In the genomic region with DNA sequence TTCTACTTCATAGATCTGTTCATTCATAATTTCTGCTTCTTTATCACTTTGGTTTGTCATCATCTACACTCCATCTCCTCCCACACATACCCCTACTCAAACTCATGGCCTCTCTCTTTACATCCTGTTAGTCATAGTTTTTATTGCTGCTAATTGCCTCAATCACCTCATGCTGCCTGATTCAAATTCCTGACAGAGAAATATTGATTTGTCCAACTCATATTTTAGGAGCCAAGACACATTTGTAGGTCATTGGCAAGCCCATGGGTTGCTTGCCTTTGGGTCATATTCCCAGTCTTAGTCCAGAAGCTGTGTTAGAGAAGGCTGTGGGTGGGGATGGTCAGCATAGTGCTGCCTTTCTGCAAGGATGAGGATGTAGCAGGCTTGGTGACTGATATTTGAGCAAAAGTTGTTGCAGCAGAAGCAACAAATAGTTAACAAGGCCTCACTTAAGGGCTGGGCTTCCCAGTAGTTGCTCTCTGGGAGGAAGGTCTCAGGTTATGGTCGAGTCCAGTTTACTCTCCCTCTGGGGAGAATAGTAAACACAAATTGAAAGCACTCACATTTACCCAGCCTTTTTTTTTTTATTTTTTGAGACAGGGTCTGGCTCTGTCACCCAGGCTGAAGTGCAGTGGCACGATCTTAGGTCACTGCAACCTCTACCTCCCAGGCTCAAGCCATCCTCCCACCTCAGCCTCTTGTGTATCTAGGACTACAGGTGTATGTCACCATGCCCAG, we compare ENCODE assay signal across 1 cellular context.
TF ChIP-seq lines count a peak whose summit lies in the region.

No MANE protein-coding gene starts in this region.

TF ChIP-seq in K562, 482 proteins besides CTCF, POLR2A, EP300 and RAD21 (continued from another document):
- TF ChIP-seq, protein P1, sequence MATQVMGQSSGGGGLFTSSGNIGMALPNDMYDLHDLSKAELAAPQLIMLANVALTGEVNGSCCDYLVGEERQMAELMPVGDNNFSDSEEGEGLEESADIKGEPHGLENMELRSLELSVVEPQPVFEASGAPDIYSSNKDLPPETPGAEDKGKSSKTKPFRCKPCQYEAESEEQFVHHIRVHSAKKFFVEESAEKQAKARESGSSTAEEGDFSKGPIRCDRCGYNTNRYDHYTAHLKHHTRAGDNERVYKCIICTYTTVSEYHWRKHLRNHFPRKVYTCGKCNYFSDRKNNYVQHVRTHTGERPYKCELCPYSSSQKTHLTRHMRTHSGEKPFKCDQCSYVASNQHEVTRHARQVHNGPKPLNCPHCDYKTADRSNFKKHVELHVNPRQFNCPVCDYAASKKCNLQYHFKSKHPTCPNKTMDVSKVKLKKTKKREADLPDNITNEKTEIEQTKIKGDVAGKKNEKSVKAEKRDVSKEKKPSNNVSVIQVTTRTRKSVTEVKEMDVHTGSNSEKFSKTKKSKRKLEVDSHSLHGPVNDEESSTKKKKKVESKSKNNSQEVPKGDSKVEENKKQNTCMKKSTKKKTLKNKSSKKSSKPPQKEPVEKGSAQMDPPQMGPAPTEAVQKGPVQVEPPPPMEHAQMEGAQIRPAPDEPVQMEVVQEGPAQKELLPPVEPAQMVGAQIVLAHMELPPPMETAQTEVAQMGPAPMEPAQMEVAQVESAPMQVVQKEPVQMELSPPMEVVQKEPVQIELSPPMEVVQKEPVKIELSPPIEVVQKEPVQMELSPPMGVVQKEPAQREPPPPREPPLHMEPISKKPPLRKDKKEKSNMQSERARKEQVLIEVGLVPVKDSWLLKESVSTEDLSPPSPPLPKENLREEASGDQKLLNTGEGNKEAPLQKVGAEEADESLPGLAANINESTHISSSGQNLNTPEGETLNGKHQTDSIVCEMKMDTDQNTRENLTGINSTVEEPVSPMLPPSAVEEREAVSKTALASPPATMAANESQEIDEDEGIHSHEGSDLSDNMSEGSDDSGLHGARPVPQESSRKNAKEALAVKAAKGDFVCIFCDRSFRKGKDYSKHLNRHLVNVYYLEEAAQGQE (CRISPR knock-in tag; IDR thresholded peaks at IDR 0.05; ENCODE audit: low read depth) = no peak
- TF ChIP-seq POLR3G (IDR thresholded peaks at IDR 0.05; ENCODE audit: extremely low read depth, insufficient read length, insufficient replicate concordance) (no peak), BRCA1 (IDR thresholded peaks at IDR 0.05) (no peak), BRCA1 (CRISPR knock-in tag; IDR thresholded peaks at IDR 0.05) (no peak), ZNF354B (CRISPR knock-in tag; IDR thresholded peaks at IDR 0.05) (no peak), SMARCA4 (IDR thresholded peaks at IDR 0.05) (peak; percentile 56; the same call in 1 of the 2 replicates), MED1 (CRISPR knock-in tag; IDR thresholded peaks at IDR 0.05; ENCODE audit: borderline replicate concordance) (no peak), ARID2 (IDR thresholded peaks at IDR 0.05) (no peak), POLR2AphosphoS5 (IDR thresholded peaks at IDR 0.05; ENCODE audit: control insufficient read depth, insufficient read depth, low read depth, low read length) (no peak), FOXM1 (IDR thresholded peaks at IDR 0.05; ENCODE audit: low read depth) (no peak), FOXM1 (CRISPR knock-in tag; IDR thresholded peaks at IDR 0.05; ENCODE audit: low read depth) (no peak), ELF2 (CRISPR knock-in tag; IDR thresholded peaks at IDR 0.05) (no peak), MEIS2 (IDR thresholded peaks at IDR 0.05; ENCODE audit: partially characterized antibody) (peak; percentile 11), RNF2 (IDR thresholded peaks at IDR 0.05) (no peak), RCOR1 (IDR thresholded peaks at IDR 0.05; ENCODE audit: borderline replicate concordance in 1 of 2, low read depth in 2 of 2, low read length in 2 of 2) (peak in 1 of 2 experiments; percentile 39; a peak in 1 of 4 replicates), TRIM24 (IDR thresholded peaks at IDR 0.05) (0 out of 4 replicates have a peak, but pooled peaks of 1 of the 2 experiments have one; percentile 21), ZNF589 (CRISPR knock-in tag; IDR thresholded peaks at IDR 0.05; ENCODE audit: low read depth) (no peak), ZNF780A (CRISPR knock-in tag; IDR thresholded peaks at IDR 0.05) (no peak), SMARCE1 (IDR thresholded peaks at IDR 0.05) (peak; percentile 65), ZZZ3 (IDR thresholded peaks at IDR 0.05) (no peak), ZNF445 (CRISPR knock-in tag; IDR thresholded peaks at IDR 0.05; ENCODE audit: low read depth) (no peak), ZNF717 (CRISPR knock-in tag; IDR thresholded peaks at IDR 0.05) (no peak), SIN3B (IDR thresholded peaks at IDR 0.05; ENCODE audit: low read depth) (no peak), SUPT5H (IDR thresholded peaks at IDR 0.05) (no peak), EP400 (IDR thresholded peaks at IDR 0.05) (0 out of 2 replicates have a peak, but pooled peaks have one; percentile 15), ZNF57 (CRISPR knock-in tag; IDR thresholded peaks at IDR 0.05) (no peak), NFATC3 (IDR thresholded peaks at IDR 0.05) (no peak), TEAD2 (tag; IDR thresholded peaks at IDR 0.05) (no peak), PTTG1 (tag; IDR thresholded peaks at IDR 0.05; ENCODE audit: low read depth) (no peak), SIN3A (IDR thresholded peaks at IDR 0.05; ENCODE audit: borderline replicate concordance in 2 of 2, control insufficient read depth in 1 of 2, low read depth in 2 of 2, low read length in 2 of 2) (no peak), MTA2 (IDR thresholded peaks at IDR 0.05; ENCODE audit: low read depth) (no peak), MIER1 (IDR thresholded peaks at IDR 0.05; ENCODE audit: low read depth) (no peak), EZH2 (IDR thresholded peaks at IDR 0.05; ENCODE audit: borderline replicate concordance, low read depth, low read length) (no peak), CCAR2 (IDR thresholded peaks at IDR 0.05; ENCODE audit: low read depth, low read length) (no peak), ZNF224 (CRISPR knock-in tag; IDR thresholded peaks at IDR 0.05) (no peak), SOX6 (IDR thresholded peaks at IDR 0.05) (peak; percentile 47; the same call in 1 of the 2 replicates), ZBTB17 (CRISPR knock-in tag; IDR thresholded peaks at IDR 0.05) (no peak), JUN (IDR thresholded peaks at IDR 0.05; ENCODE audit: borderline replicate concordance, low read depth, low read length) (peak; percentile 57; the same call in 1 of the 2 replicates), JUN (CRISPR knock-in tag; IDR thresholded peaks at IDR 0.05; ENCODE audit: borderline replicate concordance) (no peak), ZNF165 (CRISPR knock-in tag; IDR thresholded peaks at IDR 0.05; ENCODE audit: borderline replicate concordance) (no peak), ZNF311 (CRISPR knock-in tag; IDR thresholded peaks at IDR 0.05) (no peak), GATA2 (CRISPR knock-in tag; IDR thresholded peaks at IDR 0.05) (no peak), RBM34 (IDR thresholded peaks at IDR 0.05; ENCODE audit: borderline replicate concordance, insufficient read depth, low read length) (no peak), ZNF41 (CRISPR knock-in tag; conservative IDR thresholded peaks at IDR 0.05) (no peak), ETV6 (IDR thresholded peaks at IDR 0.05; ENCODE audit: borderline replicate concordance in 1 of 2, low read depth in 2 of 2, low read length in 1 of 2) (no peak), ETV6 (CRISPR knock-in tag; IDR thresholded peaks at IDR 0.05; ENCODE audit: borderline replicate concordance) (no peak), XRCC3 (IDR thresholded peaks at IDR 0.05) (no peak), SRSF3 (IDR thresholded peaks at IDR 0.05; ENCODE audit: insufficient read depth, low read length) (no peak), KDM1A (IDR thresholded peaks at IDR 0.05) (peak; percentile 77 to 84; a peak in 3 of 4 replicates), CREM (IDR thresholded peaks at IDR 0.05; ENCODE audit: low read depth) (0 out of 2 replicates have a peak, but pooled peaks have one; percentile 31), KLF13 (tag; IDR thresholded peaks at IDR 0.05; ENCODE audit: borderline replicate concordance, low read depth) (no peak), TFAM (CRISPR knock-in tag; conservative IDR thresholded peaks at IDR 0.05) (no peak)
- TF ChIP-seq, protein P2, sequence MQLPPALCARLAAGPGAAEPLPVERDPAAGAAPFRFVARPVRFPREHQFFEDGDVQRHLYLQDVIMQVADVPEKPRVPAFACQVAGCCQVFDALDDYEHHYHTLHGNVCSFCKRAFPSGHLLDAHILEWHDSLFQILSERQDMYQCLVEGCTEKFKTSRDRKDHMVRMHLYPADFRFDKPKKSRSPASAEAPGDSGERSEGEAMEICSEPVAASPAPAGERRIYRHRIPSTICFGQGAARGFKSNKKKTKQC (CRISPR knock-in tag; IDR thresholded peaks at IDR 0.05) = no peak
- TF ChIP-seq, protein P3, sequence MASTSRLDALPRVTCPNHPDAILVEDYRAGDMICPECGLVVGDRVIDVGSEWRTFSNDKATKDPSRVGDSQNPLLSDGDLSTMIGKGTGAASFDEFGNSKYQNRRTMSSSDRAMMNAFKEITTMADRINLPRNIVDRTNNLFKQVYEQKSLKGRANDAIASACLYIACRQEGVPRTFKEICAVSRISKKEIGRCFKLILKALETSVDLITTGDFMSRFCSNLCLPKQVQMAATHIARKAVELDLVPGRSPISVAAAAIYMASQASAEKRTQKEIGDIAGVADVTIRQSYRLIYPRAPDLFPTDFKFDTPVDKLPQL (IDR thresholded peaks at IDR 0.05; ENCODE audit: extremely low read depth, insufficient read length) = no peak
- TF ChIP-seq, protein P4, sequence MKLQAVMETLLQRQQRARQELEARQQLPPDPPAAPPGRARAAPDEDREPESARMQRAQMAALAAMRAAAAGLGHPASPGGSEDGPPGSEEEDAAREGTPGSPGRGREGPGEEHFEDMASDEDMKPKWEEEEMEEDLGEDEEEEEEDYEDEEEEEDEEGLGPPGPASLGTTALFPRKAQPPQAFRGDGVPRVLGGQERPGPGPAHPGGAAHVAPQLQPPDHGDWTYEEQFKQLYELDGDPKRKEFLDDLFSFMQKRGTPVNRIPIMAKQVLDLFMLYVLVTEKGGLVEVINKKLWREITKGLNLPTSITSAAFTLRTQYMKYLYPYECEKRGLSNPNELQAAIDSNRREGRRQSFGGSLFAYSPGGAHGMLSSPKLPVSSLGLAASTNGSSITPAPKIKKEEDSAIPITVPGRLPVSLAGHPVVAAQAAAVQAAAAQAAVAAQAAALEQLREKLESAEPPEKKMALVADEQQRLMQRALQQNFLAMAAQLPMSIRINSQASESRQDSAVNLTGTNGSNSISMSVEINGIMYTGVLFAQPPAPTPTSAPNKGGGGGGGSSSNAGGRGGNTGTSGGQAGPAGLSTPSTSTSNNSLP (IDR thresholded peaks at IDR 0.05; ENCODE audit: borderline replicate concordance, low read depth, low read length) = 0 out of 2 replicates have a peak, but pooled peaks have one; percentile 50
- TF ChIP-seq, protein P5, sequence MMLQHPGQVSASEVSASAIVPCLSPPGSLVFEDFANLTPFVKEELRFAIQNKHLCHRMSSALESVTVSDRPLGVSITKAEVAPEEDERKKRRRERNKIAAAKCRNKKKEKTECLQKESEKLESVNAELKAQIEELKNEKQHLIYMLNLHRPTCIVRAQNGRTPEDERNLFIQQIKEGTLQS (IDR thresholded peaks at IDR 0.05) = peak; percentile 81
- TF ChIP-seq, protein P5 (CRISPR knock-in tag; conservative IDR thresholded peaks at IDR 0.05) = no peak
- TF ChIP-seq, protein P6, sequence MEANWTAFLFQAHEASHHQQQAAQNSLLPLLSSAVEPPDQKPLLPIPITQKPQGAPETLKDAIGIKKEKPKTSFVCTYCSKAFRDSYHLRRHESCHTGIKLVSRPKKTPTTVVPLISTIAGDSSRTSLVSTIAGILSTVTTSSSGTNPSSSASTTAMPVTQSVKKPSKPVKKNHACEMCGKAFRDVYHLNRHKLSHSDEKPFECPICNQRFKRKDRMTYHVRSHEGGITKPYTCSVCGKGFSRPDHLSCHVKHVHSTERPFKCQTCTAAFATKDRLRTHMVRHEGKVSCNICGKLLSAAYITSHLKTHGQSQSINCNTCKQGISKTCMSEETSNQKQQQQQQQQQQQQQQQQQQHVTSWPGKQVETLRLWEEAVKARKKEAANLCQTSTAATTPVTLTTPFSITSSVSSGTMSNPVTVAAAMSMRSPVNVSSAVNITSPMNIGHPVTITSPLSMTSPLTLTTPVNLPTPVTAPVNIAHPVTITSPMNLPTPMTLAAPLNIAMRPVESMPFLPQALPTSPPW (CRISPR knock-in tag; IDR thresholded peaks at IDR 0.05) = no peak
